Comparison of ENCODE assay signal across 2 cellular contexts in the genomic region with DNA sequence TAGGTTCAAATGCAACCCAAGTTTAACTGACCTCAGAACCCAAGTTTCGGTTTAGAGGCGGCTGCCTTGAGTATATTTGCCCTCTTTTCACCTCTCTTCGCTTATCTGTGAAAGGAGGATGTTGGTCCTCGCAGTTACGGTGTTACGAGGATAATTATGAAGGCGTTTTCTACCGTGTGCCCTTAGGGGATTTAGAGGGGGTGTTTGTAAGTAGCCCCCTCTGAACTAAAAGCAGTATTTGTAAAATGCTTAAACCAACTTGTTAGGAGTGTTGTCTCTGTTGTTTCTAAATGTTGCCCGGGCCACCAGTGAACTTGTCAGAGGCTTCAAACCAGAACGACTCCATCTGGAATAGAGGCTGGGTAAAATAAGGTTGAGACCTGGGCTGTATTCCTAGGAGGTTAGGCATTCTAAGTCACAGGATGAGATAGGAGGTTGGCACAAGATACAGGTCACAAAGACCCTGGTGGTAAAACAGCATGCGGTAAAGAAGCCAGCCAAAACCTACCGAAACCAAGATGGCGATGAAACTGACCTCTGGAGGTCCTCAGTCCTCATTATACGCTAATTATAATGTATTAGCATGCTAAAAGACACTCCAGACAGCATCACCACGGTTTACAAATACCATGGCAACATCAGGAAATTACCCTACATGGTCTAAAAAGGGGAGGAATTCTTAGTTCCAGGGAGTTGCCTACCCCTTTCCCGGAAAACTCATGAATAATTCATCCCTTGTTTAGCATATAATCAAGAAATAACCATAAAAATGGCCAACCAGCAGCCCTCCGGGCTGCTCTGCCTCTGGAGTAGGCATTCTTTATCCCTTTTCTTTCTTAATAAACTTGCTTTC.
A peak's percentile ranks its signal among the peaks of the same experiment; 100 is the strongest.
TF ChIP-seq lines count a peak whose summit lies in the region.

No MANE protein-coding gene starts in this region.

TF ChIP-seq in H1, 55 proteins besides CTCF, POLR2A, EP300 and RAD21:
- TF ChIP-seq SRF (IDR thresholded peaks at IDR 0.05; ENCODE audit: low read depth, low read length) (peak; percentile 55; the same call in 1 of the 2 replicates), YY1 (IDR thresholded peaks at IDR 0.05; ENCODE audit: low read depth, low read length) (peak; percentile 56; the same call in 1 of the 2 replicates), TBP (IDR thresholded peaks at IDR 0.05; ENCODE audit: low read depth, low read length) (no peak)

TF ChIP-seq in neural cell, 6 proteins besides CTCF, POLR2A, EP300 and RAD21:
- TF ChIP-seq REST (IDR thresholded peaks at IDR 0.05; ENCODE audit: borderline replicate concordance) (no peak), TAF1 (IDR thresholded peaks at IDR 0.05; ENCODE audit: low read depth) (no peak), POLR2AphosphoS5 (IDR thresholded peaks at IDR 0.05) (no peak), EZH2 (IDR thresholded peaks at IDR 0.05; ENCODE audit: borderline replicate concordance, insufficient read depth, low read length, poor library complexity, severe bottlenecking) (no peak), MXI1 (conservative IDR thresholded peaks at IDR 0.05; ENCODE audit: poor library complexity, severe bottlenecking) (no peak), SMC3 (conservative IDR thresholded peaks at IDR 0.05; ENCODE audit: poor library complexity) (no peak)
TF ChIP-seq in neural cell: peak in this region for 0.
